ENCODE assay signal across 2 cellular contexts in the genomic region with DNA sequence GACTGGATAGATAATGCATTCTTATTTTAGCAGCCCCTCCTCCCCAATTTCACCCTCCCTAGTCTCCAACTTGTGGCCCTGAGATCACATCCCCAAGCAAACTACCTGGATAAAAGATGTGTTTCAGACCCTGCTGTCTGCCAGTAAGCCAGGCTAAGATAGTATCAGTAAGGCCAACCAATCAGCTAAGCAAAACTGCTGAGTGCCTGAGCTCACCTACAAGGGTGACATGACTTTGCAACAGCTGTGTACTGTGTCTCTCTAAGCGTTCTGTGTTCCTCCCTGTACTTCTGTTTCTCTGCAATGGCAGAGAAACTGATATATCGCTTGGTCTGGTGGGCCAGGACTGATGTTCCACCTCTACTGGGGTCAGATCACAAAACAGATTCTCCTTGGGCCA.
TF ChIP-seq lines count a peak whose summit lies in the region.

No MANE protein-coding gene starts in this region.

TF ChIP-seq in IMR-90, 13 proteins besides CTCF, POLR2A, EP300 and RAD21 (continued from another document):
- TF ChIP-seq, protein P1, sequence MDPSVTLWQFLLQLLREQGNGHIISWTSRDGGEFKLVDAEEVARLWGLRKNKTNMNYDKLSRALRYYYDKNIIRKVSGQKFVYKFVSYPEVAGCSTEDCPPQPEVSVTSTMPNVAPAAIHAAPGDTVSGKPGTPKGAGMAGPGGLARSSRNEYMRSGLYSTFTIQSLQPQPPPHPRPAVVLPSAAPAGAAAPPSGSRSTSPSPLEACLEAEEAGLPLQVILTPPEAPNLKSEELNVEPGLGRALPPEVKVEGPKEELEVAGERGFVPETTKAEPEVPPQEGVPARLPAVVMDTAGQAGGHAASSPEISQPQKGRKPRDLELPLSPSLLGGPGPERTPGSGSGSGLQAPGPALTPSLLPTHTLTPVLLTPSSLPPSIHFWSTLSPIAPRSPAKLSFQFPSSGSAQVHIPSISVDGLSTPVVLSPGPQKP (IDR thresholded peaks at IDR 0.05; ENCODE audit: borderline replicate concordance, low read depth, low read length) = no peak
- no peak for TF ChIP-seq RFX5 (IDR thresholded peaks at IDR 0.05; ENCODE audit: low read depth, low read length)
- TF ChIP-seq FOS (IDR thresholded peaks at IDR 0.05; ENCODE audit: low read depth, low read length) = no peak
- TF ChIP-seq CEBPB (IDR thresholded peaks at IDR 0.05; ENCODE audit: low read depth, low read length) = no peak

TF ChIP-seq in HEK293T, 16 proteins besides CTCF, POLR2A, EP300 and RAD21 (continued from another document):
- TF ChIP-seq, protein P2, sequence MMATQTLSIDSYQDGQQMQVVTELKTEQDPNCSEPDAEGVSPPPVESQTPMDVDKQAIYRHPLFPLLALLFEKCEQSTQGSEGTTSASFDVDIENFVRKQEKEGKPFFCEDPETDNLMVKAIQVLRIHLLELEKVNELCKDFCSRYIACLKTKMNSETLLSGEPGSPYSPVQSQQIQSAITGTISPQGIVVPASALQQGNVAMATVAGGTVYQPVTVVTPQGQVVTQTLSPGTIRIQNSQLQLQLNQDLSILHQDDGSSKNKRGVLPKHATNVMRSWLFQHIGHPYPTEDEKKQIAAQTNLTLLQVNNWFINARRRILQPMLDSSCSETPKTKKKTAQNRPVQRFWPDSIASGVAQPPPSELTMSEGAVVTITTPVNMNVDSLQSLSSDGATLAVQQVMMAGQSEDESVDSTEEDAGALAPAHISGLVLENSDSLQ (IDR thresholded peaks at IDR 0.05) = no peak
- TF ChIP-seq CTBP1 (IDR thresholded peaks at IDR 0.05; ENCODE audit: borderline replicate concordance) = no peak
- no peak for TF ChIP-seq TARDBP (IDR thresholded peaks at IDR 0.05)
- no peak for TF ChIP-seq SUZ12 (IDR thresholded peaks at IDR 0.05)
- no peak for TF ChIP-seq NFRKB (IDR thresholded peaks at IDR 0.05)
- no peak for TF ChIP-seq FOXA1 (IDR thresholded peaks at IDR 0.05)
